In the genomic region with DNA sequence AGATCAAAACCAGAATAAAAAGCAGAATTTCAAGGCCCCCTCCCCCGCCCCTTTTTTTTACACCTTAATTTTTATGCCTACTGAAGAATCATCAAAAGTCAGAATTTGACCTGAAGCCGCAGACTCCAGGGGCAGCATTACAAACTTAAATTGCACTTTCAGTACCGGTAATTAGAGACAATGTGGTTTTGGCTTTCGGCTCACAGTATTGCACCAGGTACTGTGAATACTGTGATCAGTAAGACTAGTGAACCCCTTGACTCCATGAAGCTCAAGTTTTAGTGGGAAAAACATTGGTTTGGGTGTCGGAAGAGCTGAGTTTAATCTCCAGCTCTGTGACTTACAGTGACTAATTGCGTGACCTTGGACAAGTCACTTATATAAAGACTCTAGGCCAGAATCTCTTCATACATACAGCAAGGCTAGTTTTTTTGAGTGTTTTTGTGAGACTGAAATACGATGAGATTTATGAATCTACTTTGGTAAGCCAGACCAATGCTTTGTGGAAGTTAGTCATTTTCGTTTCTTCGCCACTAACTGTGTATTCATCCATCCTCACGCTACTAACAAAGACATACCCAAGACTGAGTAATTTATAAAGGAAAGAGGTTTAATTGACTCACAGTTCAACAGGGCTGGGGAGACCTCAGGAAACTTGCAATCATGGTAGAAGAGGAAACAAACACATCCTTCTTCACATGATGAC, we compare ENCODE assay signal across 19 cellular contexts.
DNase-seq lines count a peak whose midpoint lies in the region; ATAC-seq, FAIRE-seq and TF ChIP-seq lines count a peak whose summit lies in the region.
"Had no signal": no experiment of that assay in that cellular context is flagged by ENCODE, and none has a peak within 500 bp of the region (broad histone marks: within the 10 kb centered on the region; RNA-seq: fewer than 3 reads in every experiment).

No MANE protein-coding gene starts in this region.

- H3K79me2 ChIP-seq in astrocyte (ENCODE audit: insufficient read depth, low read length), result no peaks in the 10 kb centered on the region

- H3K27me3 ChIP-seq in astrocyte (ENCODE audit: insufficient read depth, low read length), result no peaks in the 10 kb centered on the region
- H3K27me3 ChIP-seq: spleen, transverse colon had no signal

- H4K20me1 ChIP-seq in astrocyte (ENCODE audit: insufficient read depth, low read length), result no peaks in the 10 kb centered on the region

- no peaks in the 10 kb centered on the region for H3K27me3 Mint-ChIP-seq in astrocyte (ENCODE audit: low read depth, unreplicated experiment)
- H3K27me3 Mint-ChIP-seq: activated naive CD4-positive, alpha-beta T cell treated with anti-CD3 and anti-CD28 coated beads, Interleukin-2, amount 50 U/mL, for 24 hours had no signal

- H3K4me2 ChIP-seq in astrocyte (ENCODE audit: low read length), result peak overlapping the region; percentile 7

- DNase-seq in EH (ENCODE audit: low read depth), result peak; percentile 80
- peak; percentile 64 for DNase-seq in HCEC 1CT
- peak; percentile 67 for DNase-seq in astrocyte (ENCODE audit: low read depth)
- peak; percentile 59 for DNase-seq in kidney tubule cell (ENCODE audit: low spot score)
- no peak for DNase-seq in stimulated activated CD4-positive, alpha-beta T cell treated with anti-CD3 and anti-CD28 coated beads, Interleukin-2, amount 100 ng/mL, for 48 hours
- DNase-seq in RPMI8226, result no peak
- DNase-seq: activated CD8-positive, alpha-beta memory T cell treated with anti-CD3 and anti-CD28 coated beads, Interleukin-2, amount 50 U/mL, for 4 hours; C1 segment of cervical spinal cord; NCI-H345; nephron progenitor cell; SHP77; spleen; stimulated activated naive B cell treated with anti-CD40 and anti-IgM and Interleukin-4, amounts not matched to agents 10 μg/mL and 1 μg/mL and 100 μg/mL, for 72 hours; transverse colon had no signal

- peaks cover 18% of the 10 kb centered on the region for H3K4me1 ChIP-seq in astrocyte (ENCODE audit: insufficient read depth, low read length)
- H3K4me1 ChIP-seq: prostate gland had no signal

- peak; percentile 5 for FAIRE-seq in astrocyte (lab: Jason Lieb, UNC)

- H3K36me3 Mint-ChIP-seq in astrocyte (ENCODE audit: low read depth, unreplicated experiment), result peaks cover 14% of the 10 kb centered on the region
- H3K36me3 Mint-ChIP-seq: activated naive CD4-positive, alpha-beta T cell treated with anti-CD3 and anti-CD28 coated beads, Interleukin-2, amount 50 U/mL, for 24 hours; stimulated activated naive B cell treated with anti-CD40 and anti-IgM and Interleukin-4, amounts not matched to agents 10 μg/mL and 1 μg/mL and 100 μg/mL, for 72 hours had no signal

- peak overlapping the region; percentile 76 for H3K27ac ChIP-seq in astrocyte (ENCODE audit: low read depth, low read length)
- H3K27ac ChIP-seq: prostate gland, spleen, transverse colon had no signal

- H3K9me3 ChIP-seq in astrocyte (ENCODE audit: insufficient read depth, low read depth, low read length), result no peaks in the 10 kb centered on the region
- H3K9me3 ChIP-seq: prostate gland, spleen, transverse colon had no signal

- no peak for TF ChIP-seq CTCF in astrocyte (IDR thresholded peaks at IDR 0.05; ENCODE audit: insufficient read depth, low read depth, low read length)

- no peak overlapping the region for H2AFZ ChIP-seq in astrocyte (ENCODE audit: low read depth, low read length)

- H3K9ac ChIP-seq in astrocyte (ENCODE audit: low read length), result peak overlapping the region; percentile 11

- H3K27ac Mint-ChIP-seq in astrocyte (ENCODE audit: unreplicated experiment), result no peak overlapping the region
- H3K27ac Mint-ChIP-seq: activated naive CD4-positive, alpha-beta T cell treated with anti-CD3 and anti-CD28 coated beads, Interleukin-2, amount 50 U/mL, for 24 hours; mesothelial cell of epicardium; nephron progenitor cell; stimulated activated naive B cell treated with anti-CD40 and anti-IgM and Interleukin-4, amounts not matched to agents 10 μg/mL and 1 μg/mL and 100 μg/mL, for 72 hours; T-helper 1 cell treated with Interleukin-12 subunit alpha and Interleukin-12 subunit beta and Interleukin-4 antibody, amounts not matched to agents 30 μg/mL and 1 μg/mL, for 36 hours had no signal

- no peak overlapping the region for H3K4me3 ChIP-seq in astrocyte (ENCODE audit: insufficient read depth, low read depth, low read length)
- H3K4me3 ChIP-seq: prostate gland, spleen, transverse colon had no signal

- peaks cover 9% of the 10 kb centered on the region for H3K9me3 Mint-ChIP-seq in astrocyte (ENCODE audit: unreplicated experiment)
- H3K9me3 Mint-ChIP-seq: activated naive CD4-positive, alpha-beta T cell treated with anti-CD3 and anti-CD28 coated beads, Interleukin-2, amount 50 U/mL, for 24 hours; mesothelial cell of epicardium; nephron progenitor cell; stimulated activated naive B cell treated with anti-CD40 and anti-IgM and Interleukin-4, amounts not matched to agents 10 μg/mL and 1 μg/mL and 100 μg/mL, for 72 hours; T-helper 1 cell treated with Interleukin-12 subunit alpha and Interleukin-12 subunit beta and Interleukin-4 antibody, amounts not matched to agents 30 μg/mL and 1 μg/mL, for 36 hours had no signal

- H3K4me3 Mint-ChIP-seq in astrocyte (ENCODE audit: unreplicated experiment), result no peak overlapping the region
- H3K4me3 Mint-ChIP-seq: activated naive CD4-positive, alpha-beta T cell treated with anti-CD3 and anti-CD28 coated beads, Interleukin-2, amount 50 U/mL, for 24 hours; mesothelial cell of epicardium; nephron progenitor cell; stimulated activated naive B cell treated with anti-CD40 and anti-IgM and Interleukin-4, amounts not matched to agents 10 μg/mL and 1 μg/mL and 100 μg/mL, for 72 hours; T-helper 1 cell treated with Interleukin-12 subunit alpha and Interleukin-12 subunit beta and Interleukin-4 antibody, amounts not matched to agents 30 μg/mL and 1 μg/mL, for 36 hours had no signal

- H3K4me1 Mint-ChIP-seq in astrocyte (ENCODE audit: low read depth, unreplicated experiment), result peaks cover 11% of the 10 kb centered on the region
- H3K4me1 Mint-ChIP-seq: activated naive CD4-positive, alpha-beta T cell treated with anti-CD3 and anti-CD28 coated beads, Interleukin-2, amount 50 U/mL, for 24 hours; stimulated activated naive B cell treated with anti-CD40 and anti-IgM and Interleukin-4, amounts not matched to agents 10 μg/mL and 1 μg/mL and 100 μg/mL, for 72 hours had no signal

- no peaks in the 10 kb centered on the region for H3K36me3 ChIP-seq in astrocyte (ENCODE audit: insufficient read depth, low read length)
- H3K36me3 ChIP-seq: prostate gland, spleen, transverse colon had no signal

- no peak for ATAC-seq in GM21619 (IDR thresholded peaks at IDR 0.05; ENCODE audit: unreplicated experiment)
- ATAC-seq: stimulated activated naive B cell treated with anti-CD40 and anti-IgM and Interleukin-4, amounts not matched to agents 10 μg/mL and 1 μg/mL and 100 μg/mL, for 72 hours had no signal

Comparison
In these comparisons a context has a peak if more than half of its experiments do, and no peak if none do; other contexts are left out.
1. DNase-seq: peak in EH (single experiment), HCEC 1CT (single experiment), astrocyte (single experiment) and kidney tubule cell (single experiment); none in stimulated activated CD4-positive, alpha-beta T cell treated with anti-CD3 and anti-CD28 coated beads, Interleukin-2, amount 100 ng/mL, for 48 hours (0 of 2) and RPMI8226 (single experiment).